In the genomic region with DNA sequence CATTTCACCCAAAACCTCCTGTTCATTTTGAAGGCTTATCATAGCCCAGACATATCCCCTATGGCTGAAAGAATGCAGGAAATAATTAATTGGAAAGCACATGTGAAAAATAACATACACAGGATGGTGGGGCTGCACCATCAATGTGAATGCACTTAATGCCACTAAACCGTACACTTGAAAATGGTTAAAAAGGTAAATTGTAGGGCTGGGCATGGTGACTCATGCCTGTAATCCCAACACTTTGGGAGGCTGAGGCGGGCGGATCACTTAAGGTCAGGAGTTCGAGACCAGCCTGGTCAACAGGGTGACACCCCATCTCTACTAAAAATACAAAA, we compare ENCODE assay signal across 20 cellular contexts.
DNase-seq lines count a peak whose midpoint lies in the region; ATAC-seq, FAIRE-seq and TF ChIP-seq lines count a peak whose summit lies in the region.
"Had no signal": no experiment of that assay in that cellular context is flagged by ENCODE, and none has a peak within 500 bp of the region (broad histone marks: within the 10 kb centered on the region; RNA-seq: fewer than 3 reads in every experiment).

No MANE protein-coding gene starts in this region.

- no peaks in the 10 kb centered on the region for H3K36me3 Mint-ChIP-seq in MCF 10A (ENCODE audit: insufficient read depth, unreplicated experiment)
- H3K36me3 Mint-ChIP-seq in endodermal cell (ENCODE audit: low read depth), result no peaks in the 10 kb centered on the region
- H3K36me3 Mint-ChIP-seq: naive thymus-derived CD8-positive, alpha-beta T cell had no signal

- H3K27me3 Mint-ChIP-seq in MCF 10A (ENCODE audit: insufficient read depth, unreplicated experiment) (no peaks in the 10 kb centered on the region), endodermal cell (ENCODE audit: insufficient read depth) (peaks cover 14% of the 10 kb centered on the region)

- TF ChIP-seq POLR2A in breast epithelium (IDR thresholded peaks at IDR 0.05), result no peak

- H3K9me3 ChIP-seq in breast epithelium (no peaks in the 10 kb centered on the region), PC-3 (ENCODE audit: low read length) (no peaks in the 10 kb centered on the region), endodermal cell (ENCODE audit: control insufficient read depth, low read length) (no peaks in the 10 kb centered on the region), smooth muscle cell (replicated peaks; ENCODE audit: low read depth) (no peaks in the 10 kb centered on the region)
- H3K9me3 ChIP-seq: A549, BE2C, heart left ventricle, Peyer's patch, tibial nerve had no signal

- H3K4me2 ChIP-seq in PC-3 (ENCODE audit: low read length), result no peak overlapping the region
- H3K4me2 ChIP-seq in smooth muscle cell, result peak overlapping the region; percentile 76

- CTCF ChIA-PET in MCF 10A (lab: Yijun Ruan, JAX), result interaction anchor here (0.6 to 2.0 kb wide), 14 partner anchors 9 to 1210 kb away, joined by 3 to 13 read pairs (median 4); no protein-coding TSS in a partner anchor
- CTCF ChIA-PET in PC-3 (lab: Charles Lee), result no interaction called here

- TF ChIP-seq CTCF in MCF 10A (IDR thresholded peaks at IDR 0.05; ENCODE audit: unreplicated experiment) (no peak), breast epithelium (IDR thresholded peaks at IDR 0.05) (no peak), PC-3 (conservative IDR thresholded peaks at IDR 0.05; ENCODE audit: low read depth, low read length) (no peak; the same call in 1 of the 2 replicates), endodermal cell (conservative IDR thresholded peaks at IDR 0.05) (no peak), smooth muscle cell (IDR thresholded peaks at IDR 0.05; ENCODE audit: borderline replicate concordance, insufficient read depth, poor library complexity, severe bottlenecking) (no peak)

- H3K79me2 ChIP-seq in PC-3 (ENCODE audit: low read length) (no peaks in the 10 kb centered on the region), smooth muscle cell (ENCODE audit: low read depth) (no peaks in the 10 kb centered on the region)

- FAIRE-seq in urothelium cell line (lab: Jason Lieb, UNC), result no peak
- FAIRE-seq: A549 had no signal

- POLR2A ChIA-PET in MCF 10A (lab: Yijun Ruan, JAX), result interaction anchor here (1.1 to 1.6 kb wide), 2 partner anchors 146 to 599 kb away, joined by 4 read pairs; no protein-coding TSS in a partner anchor
- POLR2A ChIA-PET in PC-3 (lab: Charles Lee; ENCODE audit: unreplicated experiment), result no interaction called here

- H3K27ac ChIP-seq in breast epithelium, result no peak overlapping the region
- H3K27ac ChIP-seq in PC-3 (ENCODE audit: low read length), result no peak overlapping the region
- H3K27ac ChIP-seq in endodermal cell (ENCODE audit: low read depth, low read length), result no peak overlapping the region
- H3K27ac ChIP-seq in smooth muscle cell (ENCODE audit: low read depth), result no peak overlapping the region
- H3K27ac ChIP-seq: A549, cardiac muscle cell, GM23248, heart left ventricle, HL-60, Peyer's patch, tibial nerve had no signal

- H3K27me3 ChIP-seq in breast epithelium, result peaks cover 0 to 20% of the 10 kb centered on the region in 2 donors
- peaks cover 62% of the 10 kb centered on the region for H3K27me3 ChIP-seq in PC-3 (ENCODE audit: low read length)
- H3K27me3 ChIP-seq in endodermal cell (ENCODE audit: control insufficient read depth, insufficient read depth, low read length, poor library complexity, severe bottlenecking), result peaks cover 13% of the 10 kb centered on the region
- no peaks in the 10 kb centered on the region for H3K27me3 ChIP-seq in smooth muscle cell (ENCODE audit: low read depth)
- H3K27me3 ChIP-seq: BE2C, cardiac muscle cell, Peyer's patch had no signal

- H3K9me3 Mint-ChIP-seq in MCF 10A (ENCODE audit: unreplicated experiment), result no peaks in the 10 kb centered on the region
- no peaks in the 10 kb centered on the region for H3K9me3 Mint-ChIP-seq in endodermal cell
- H3K9me3 Mint-ChIP-seq: activated B cell treated with CpG ODN at 0.5 μM for 24 hours; activated CD8-positive, alpha-beta T cell treated with anti-CD3 and anti-CD28 coated beads for 36 hours; naive thymus-derived CD8-positive, alpha-beta T cell had no signal

- H3K4me1 ChIP-seq in breast epithelium (no peaks in the 10 kb centered on the region), PC-3 (ENCODE audit: insufficient read depth, low read length) (no peaks in the 10 kb centered on the region), endodermal cell (ENCODE audit: control insufficient read depth, insufficient read depth, low read length) (peaks cover 4% of the 10 kb centered on the region), smooth muscle cell (ENCODE audit: low read depth) (no peaks in the 10 kb centered on the region)
- H3K4me1 ChIP-seq: A549, BE2C had no signal

- DNase-seq in MCF 10A (ENCODE audit: unreplicated experiment), result no peak
- DNase-seq in breast epithelium (ENCODE audit: low spot score in 2 of 2), result no peak
- no peak for DNase-seq in PC-3
- DNase-seq in endodermal cell, result no peak
- no peak for DNase-seq in smooth muscle cell (lab: John Stamatoyannopoulos, UW; ENCODE audit: unreplicated experiment)
- no peak for DNase-seq in hepatic stellate cell (ENCODE audit: low spot score)
- no peak for DNase-seq in urothelium cell line (ENCODE audit: low spot score)
- no peak for DNase-seq in SIG-M5 (lab: John Stamatoyannopoulos, UW)
- DNase-seq: T1000 had no signal

- H3F3A ChIP-seq in PC-3 (ENCODE audit: low read length, unreplicated experiment) (no peaks in the 10 kb centered on the region), smooth muscle cell (ENCODE audit: low read depth) (no peaks in the 10 kb centered on the region)

- ATAC-seq in PC-3, result peak; percentile 11; the same call in 1 of the 2 replicates

- H3K9me2 ChIP-seq in PC-3 (replicated peaks; ENCODE audit: low read length), result no peaks in the 10 kb centered on the region

- H2AFZ ChIP-seq in PC-3 (ENCODE audit: low read length), result no peak overlapping the region
- H2AFZ ChIP-seq in smooth muscle cell (ENCODE audit: low read depth), result no peak overlapping the region

- H4K20me1 ChIP-seq in PC-3 (ENCODE audit: low read length), result no peaks in the 10 kb centered on the region
- no peaks in the 10 kb centered on the region for H4K20me1 ChIP-seq in smooth muscle cell (ENCODE audit: low read depth)

- intact Hi-C loops in MCF 10A (cut with micrococcal nuclease) (loop anchor here (1.0 to 5.0 kb wide), 2 partner anchors 602 to 927 kb away; no protein-coding TSS in a partner anchor), breast epithelium (cut with DNase I; ENCODE audit: low total_unique reads) (loop anchor here (10.0 kb wide), 1 partner anchor 924 kb away; no protein-coding TSS in a partner anchor), PC-3 (cut with micrococcal nuclease) (no loop called here)

- H3K4me1 Mint-ChIP-seq in MCF 10A (ENCODE audit: insufficient read depth, unreplicated experiment), result peaks cover 5% of the 10 kb centered on the region
- H3K4me1 Mint-ChIP-seq in endodermal cell, result peaks cover 9% of the 10 kb centered on the region

- no peak overlapping the region for H3K4me3 ChIP-seq in breast epithelium
- H3K4me3 ChIP-seq in PC-3 (ENCODE audit: low read length), result no peak overlapping the region
- no peak overlapping the region for H3K4me3 ChIP-seq in endodermal cell (ENCODE audit: low read length)
- no peak overlapping the region for H3K4me3 ChIP-seq in smooth muscle cell
- H3K4me3 ChIP-seq: Peyer's patch had no signal

- 60 to 70% methylated on average over 2 to 4 of the region's 4 CpGs for WGBS in endodermal cell (ENCODE audit: insufficient coverage in 1 of 2, insufficient read length in 1 of 2), 2 experiments
- WGBS in smooth muscle cell (ENCODE audit: low lambda C conversion rate), result 59% methylated on average over 4 of the region's 4 CpGs

- H3K4me3 Mint-ChIP-seq in MCF 10A (ENCODE audit: unreplicated experiment) (peak overlapping the region; percentile 58), endodermal cell (peak overlapping the region; percentile 51)

- no peaks in the 10 kb centered on the region for H3K36me3 ChIP-seq in breast epithelium
- no peaks in the 10 kb centered on the region for H3K36me3 ChIP-seq in PC-3 (ENCODE audit: low read depth, low read length)
- no peaks in the 10 kb centered on the region for H3K36me3 ChIP-seq in endodermal cell (ENCODE audit: control insufficient read depth, insufficient read depth, low read length)
- no peaks in the 10 kb centered on the region for H3K36me3 ChIP-seq in smooth muscle cell (ENCODE audit: low read depth)
- H3K36me3 ChIP-seq: BE2C, cardiac muscle cell, heart left ventricle, Peyer's patch, tibial nerve had no signal

- no peak overlapping the region for H3K27ac Mint-ChIP-seq in MCF 10A (ENCODE audit: low read depth, unreplicated experiment)
- no peak overlapping the region for H3K27ac Mint-ChIP-seq in endodermal cell
- H3K27ac Mint-ChIP-seq: activated B cell treated with CpG ODN at 0.5 μM for 24 hours; activated CD8-positive, alpha-beta T cell treated with anti-CD3 and anti-CD28 coated beads for 36 hours; naive thymus-derived CD8-positive, alpha-beta T cell had no signal

- no peak overlapping the region for H3K9ac ChIP-seq in PC-3 (ENCODE audit: low read length)
- no peak overlapping the region for H3K9ac ChIP-seq in endodermal cell (ENCODE audit: extremely low read depth, low read length, poor library complexity, severe bottlenecking)
- no peak overlapping the region for H3K9ac ChIP-seq in smooth muscle cell (ENCODE audit: low read depth)
- H3K9ac ChIP-seq: GM23248 had no signal

- BruUV-seq in MCF 10A (replicated peaks; lab: Mats Ljungman, UMichigan), result no TSS peak
- no TSS peak for BruUV-seq in PC-3 (replicated peaks; lab: Mats Ljungman, UMichigan)
